1 cellular context compared by ENCODE assay signal in the genomic region with DNA sequence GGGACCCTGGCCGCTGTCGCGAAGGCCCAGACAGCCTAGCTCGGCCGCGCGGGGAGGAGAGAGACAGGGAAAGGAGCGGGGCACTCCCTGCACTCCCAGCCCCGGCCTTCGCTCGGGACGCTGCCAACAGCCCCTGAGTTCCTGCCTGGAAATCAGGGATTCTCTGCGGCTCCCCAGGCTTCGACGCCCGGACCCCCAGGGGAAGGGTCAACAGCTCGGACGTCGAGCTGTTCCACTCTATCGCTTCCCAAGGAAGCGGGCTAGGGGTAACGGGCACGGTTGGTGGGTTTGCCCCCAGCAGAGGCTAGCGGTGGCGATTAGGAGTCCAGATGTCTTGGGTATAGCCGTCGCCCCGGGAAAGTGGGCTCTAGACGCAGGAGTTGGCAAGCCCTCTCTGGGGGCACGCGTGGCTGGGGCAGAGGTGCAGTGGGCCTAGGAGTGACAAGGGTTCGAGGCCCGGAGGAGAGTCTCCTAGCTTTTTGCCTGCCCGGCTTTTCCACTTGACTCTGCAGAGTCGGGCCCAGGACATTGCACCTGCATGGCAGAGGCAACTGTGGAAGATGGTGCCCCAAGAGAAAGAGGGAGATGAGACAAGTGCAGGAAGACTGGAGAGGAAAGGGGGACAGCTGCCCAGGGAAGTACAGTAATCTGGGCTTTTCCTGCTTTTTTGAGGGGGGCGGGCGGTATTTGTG.
TF ChIP-seq lines count a peak whose summit lies in the region.

No MANE protein-coding gene starts in this region.

TF ChIP-seq in SK-N-SH, 30 proteins besides CTCF, POLR2A, EP300 and RAD21:
- TF ChIP-seq, protein P1, sequence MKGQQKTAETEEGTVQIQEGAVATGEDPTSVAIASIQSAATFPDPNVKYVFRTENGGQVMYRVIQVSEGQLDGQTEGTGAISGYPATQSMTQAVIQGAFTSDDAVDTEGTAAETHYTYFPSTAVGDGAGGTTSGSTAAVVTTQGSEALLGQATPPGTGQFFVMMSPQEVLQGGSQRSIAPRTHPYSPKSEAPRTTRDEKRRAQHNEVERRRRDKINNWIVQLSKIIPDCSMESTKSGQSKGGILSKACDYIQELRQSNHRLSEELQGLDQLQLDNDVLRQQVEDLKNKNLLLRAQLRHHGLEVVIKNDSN (IDR thresholded peaks at IDR 0.05; ENCODE audit: borderline replicate concordance, low read depth): no peak
- TF ChIP-seq, protein P2, sequence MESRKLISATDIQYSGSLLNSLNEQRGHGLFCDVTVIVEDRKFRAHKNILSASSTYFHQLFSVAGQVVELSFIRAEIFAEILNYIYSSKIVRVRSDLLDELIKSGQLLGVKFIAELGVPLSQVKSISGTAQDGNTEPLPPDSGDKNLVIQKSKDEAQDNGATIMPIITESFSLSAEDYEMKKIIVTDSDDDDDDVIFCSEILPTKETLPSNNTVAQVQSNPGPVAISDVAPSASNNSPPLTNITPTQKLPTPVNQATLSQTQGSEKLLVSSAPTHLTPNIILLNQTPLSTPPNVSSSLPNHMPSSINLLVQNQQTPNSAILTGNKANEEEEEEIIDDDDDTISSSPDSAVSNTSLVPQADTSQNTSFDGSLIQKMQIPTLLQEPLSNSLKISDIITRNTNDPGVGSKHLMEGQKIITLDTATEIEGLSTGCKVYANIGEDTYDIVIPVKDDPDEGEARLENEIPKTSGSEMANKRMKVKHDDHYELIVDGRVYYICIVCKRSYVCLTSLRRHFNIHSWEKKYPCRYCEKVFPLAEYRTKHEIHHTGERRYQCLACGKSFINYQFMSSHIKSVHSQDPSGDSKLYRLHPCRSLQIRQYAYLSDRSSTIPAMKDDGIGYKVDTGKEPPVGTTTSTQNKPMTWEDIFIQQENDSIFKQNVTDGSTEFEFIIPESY (IDR thresholded peaks at IDR 0.05; ENCODE audit: borderline replicate concordance, low read depth): no peak
- no peak for TF ChIP-seq TAF1 (IDR thresholded peaks at IDR 0.05; ENCODE audit: borderline replicate concordance, low read depth, low read length)
- no peak for TF ChIP-seq SMC3 (IDR thresholded peaks at IDR 0.05; ENCODE audit: low read depth, low read length)
- no peak for TF ChIP-seq JUND (IDR thresholded peaks at IDR 0.05)
- no peak for TF ChIP-seq SIN3A (IDR thresholded peaks at IDR 0.05; ENCODE audit: borderline replicate concordance, low read depth, low read length)
- TF ChIP-seq GABPA (IDR thresholded peaks at IDR 0.05; ENCODE audit: low read depth): no peak
- TF ChIP-seq ELF1 (IDR thresholded peaks at IDR 0.05): no peak
- TF ChIP-seq CHD2 (IDR thresholded peaks at IDR 0.05; ENCODE audit: low read length, partially characterized antibody): no peak
- TF ChIP-seq, protein P3, sequence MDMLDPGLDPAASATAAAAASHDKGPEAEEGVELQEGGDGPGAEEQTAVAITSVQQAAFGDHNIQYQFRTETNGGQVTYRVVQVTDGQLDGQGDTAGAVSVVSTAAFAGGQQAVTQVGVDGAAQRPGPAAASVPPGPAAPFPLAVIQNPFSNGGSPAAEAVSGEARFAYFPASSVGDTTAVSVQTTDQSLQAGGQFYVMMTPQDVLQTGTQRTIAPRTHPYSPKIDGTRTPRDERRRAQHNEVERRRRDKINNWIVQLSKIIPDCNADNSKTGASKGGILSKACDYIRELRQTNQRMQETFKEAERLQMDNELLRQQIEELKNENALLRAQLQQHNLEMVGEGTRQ (IDR thresholded peaks at IDR 0.05; ENCODE audit: borderline replicate concordance, low read depth, low read length): no peak
- TF ChIP-seq EZH2phosphoT487 (IDR thresholded peaks at IDR 0.05; ENCODE audit: borderline replicate concordance, low read depth): no peak
- TF ChIP-seq, protein P4, sequence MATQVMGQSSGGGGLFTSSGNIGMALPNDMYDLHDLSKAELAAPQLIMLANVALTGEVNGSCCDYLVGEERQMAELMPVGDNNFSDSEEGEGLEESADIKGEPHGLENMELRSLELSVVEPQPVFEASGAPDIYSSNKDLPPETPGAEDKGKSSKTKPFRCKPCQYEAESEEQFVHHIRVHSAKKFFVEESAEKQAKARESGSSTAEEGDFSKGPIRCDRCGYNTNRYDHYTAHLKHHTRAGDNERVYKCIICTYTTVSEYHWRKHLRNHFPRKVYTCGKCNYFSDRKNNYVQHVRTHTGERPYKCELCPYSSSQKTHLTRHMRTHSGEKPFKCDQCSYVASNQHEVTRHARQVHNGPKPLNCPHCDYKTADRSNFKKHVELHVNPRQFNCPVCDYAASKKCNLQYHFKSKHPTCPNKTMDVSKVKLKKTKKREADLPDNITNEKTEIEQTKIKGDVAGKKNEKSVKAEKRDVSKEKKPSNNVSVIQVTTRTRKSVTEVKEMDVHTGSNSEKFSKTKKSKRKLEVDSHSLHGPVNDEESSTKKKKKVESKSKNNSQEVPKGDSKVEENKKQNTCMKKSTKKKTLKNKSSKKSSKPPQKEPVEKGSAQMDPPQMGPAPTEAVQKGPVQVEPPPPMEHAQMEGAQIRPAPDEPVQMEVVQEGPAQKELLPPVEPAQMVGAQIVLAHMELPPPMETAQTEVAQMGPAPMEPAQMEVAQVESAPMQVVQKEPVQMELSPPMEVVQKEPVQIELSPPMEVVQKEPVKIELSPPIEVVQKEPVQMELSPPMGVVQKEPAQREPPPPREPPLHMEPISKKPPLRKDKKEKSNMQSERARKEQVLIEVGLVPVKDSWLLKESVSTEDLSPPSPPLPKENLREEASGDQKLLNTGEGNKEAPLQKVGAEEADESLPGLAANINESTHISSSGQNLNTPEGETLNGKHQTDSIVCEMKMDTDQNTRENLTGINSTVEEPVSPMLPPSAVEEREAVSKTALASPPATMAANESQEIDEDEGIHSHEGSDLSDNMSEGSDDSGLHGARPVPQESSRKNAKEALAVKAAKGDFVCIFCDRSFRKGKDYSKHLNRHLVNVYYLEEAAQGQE (IDR thresholded peaks at IDR 0.05; ENCODE audit: low read depth, low read length): no peak
- no peak for TF ChIP-seq TCF12 (IDR thresholded peaks at IDR 0.05)
